In the genomic region with DNA sequence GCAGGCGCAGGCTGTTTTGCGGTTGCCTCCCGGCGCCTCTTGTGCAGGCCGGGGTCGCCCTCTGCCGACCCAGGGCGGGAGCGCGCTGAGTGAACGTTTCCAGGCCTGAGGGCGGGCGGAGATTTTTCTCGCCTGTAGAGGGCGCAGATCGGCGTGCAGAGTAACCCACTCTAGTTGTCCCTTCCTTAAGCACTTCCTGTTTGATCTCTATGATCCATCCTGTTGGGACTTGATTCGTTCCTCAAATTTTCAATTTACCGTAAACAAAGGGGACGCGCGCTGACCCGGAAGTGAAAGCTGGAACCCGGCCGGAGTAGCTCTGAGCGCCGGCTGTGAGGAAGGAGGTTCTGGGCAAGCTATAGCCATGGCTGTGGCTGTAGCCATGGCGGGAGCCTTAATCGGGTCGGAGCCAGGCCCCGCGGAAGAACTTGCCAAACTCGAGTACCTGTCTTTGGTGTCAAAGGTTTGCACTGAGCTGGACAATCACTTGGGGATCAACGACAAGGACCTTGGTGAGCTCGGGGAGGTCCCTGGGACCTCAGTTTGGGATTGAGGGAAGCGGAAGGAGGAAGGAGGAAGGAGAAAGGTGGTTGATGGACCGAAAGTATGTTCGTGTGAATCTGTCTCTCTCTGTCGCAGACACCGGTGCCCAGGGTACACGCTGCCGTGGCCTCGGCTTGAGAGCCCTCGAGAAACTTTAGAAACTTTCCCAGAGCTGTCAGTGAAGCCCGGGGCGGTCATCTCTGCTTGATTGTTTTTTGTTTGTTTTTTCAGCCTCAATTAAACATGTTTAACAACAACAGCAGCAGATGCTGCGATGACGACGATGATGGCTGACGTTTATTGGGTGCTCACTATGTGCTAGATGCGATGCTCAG, we compare ENCODE assay signal across 1 cellular context.
A peak's percentile ranks its signal among the peaks of the same experiment; 100 is the strongest.
TF ChIP-seq lines count a peak whose summit lies in the region.

DHX8 (plus strand) TSS at position 302 of the 878 bp plus-strand sequence; CDS start at position 365, 63 bp downstream.

TF ChIP-seq in K562, 482 proteins besides CTCF, POLR2A, EP300 and RAD21 (continued from another document and continues in another):
- TF ChIP-seq, protein P1, sequence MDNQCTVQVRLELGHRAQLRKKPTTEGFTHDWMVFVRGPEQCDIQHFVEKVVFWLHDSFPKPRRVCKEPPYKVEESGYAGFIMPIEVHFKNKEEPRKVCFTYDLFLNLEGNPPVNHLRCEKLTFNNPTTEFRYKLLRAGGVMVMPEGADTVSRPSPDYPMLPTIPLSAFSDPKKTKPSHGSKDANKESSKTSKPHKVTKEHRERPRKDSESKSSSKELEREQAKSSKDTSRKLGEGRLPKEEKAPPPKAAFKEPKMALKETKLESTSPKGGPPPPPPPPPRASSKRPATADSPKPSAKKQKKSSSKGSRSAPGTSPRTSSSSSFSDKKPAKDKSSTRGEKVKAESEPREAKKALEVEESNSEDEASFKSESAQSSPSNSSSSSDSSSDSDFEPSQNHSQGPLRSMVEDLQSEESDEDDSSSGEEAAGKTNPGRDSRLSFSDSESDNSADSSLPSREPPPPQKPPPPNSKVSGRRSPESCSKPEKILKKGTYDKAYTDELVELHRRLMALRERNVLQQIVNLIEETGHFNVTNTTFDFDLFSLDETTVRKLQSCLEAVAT (IDR thresholded peaks at IDR 0.05) = peak; percentile 66 to 87
- TF ChIP-seq CCAR2 (IDR thresholded peaks at IDR 0.05; ENCODE audit: low read depth, low read length) (0 out of 2 replicates have a peak, but pooled peaks have one; percentile 61), SMARCA4 (IDR thresholded peaks at IDR 0.05) (no peak), FOXJ2 (tag; IDR thresholded peaks at IDR 0.05) (peak; percentile 87), STAT5B (CRISPR knock-in tag; IDR thresholded peaks at IDR 0.05) (no peak), SAFB2 (IDR thresholded peaks at IDR 0.05; ENCODE audit: borderline replicate concordance, low read depth, low read length, severe bottlenecking) (no peak), PML (IDR thresholded peaks at IDR 0.05; ENCODE audit: low read length) (peak; percentile 81; the same call in 1 of the 2 replicates), SIN3A (IDR thresholded peaks at IDR 0.05; ENCODE audit: borderline replicate concordance in 2 of 2, control insufficient read depth in 1 of 2, low read depth in 2 of 2, low read length in 2 of 2) (peak; percentile 71 to 81; a peak in 2 of 4 replicates), BMI1 (IDR thresholded peaks at IDR 0.05; ENCODE audit: low read length) (0 out of 2 replicates have a peak, but pooled peaks have one; percentile 25), NR2C2 (CRISPR knock-in tag; IDR thresholded peaks at IDR 0.05) (peak; percentile 100), NR2C2 (tag; IDR thresholded peaks at IDR 0.05) (peak; percentile 100), SRSF7 (optimal IDR thresholded peaks at IDR 0.05; ENCODE audit: low read depth, low read length) (no peak), POLR2H (tag; IDR thresholded peaks at IDR 0.05; ENCODE audit: low read depth) (peak; percentile 82), KDM5B (IDR thresholded peaks at IDR 0.05; ENCODE audit: insufficient replicate concordance, low read depth, low read length) (peak; percentile 91), TCF3 (CRISPR knock-in tag; IDR thresholded peaks at IDR 0.05) (peak; percentile 45; the same call in 1 of the 2 replicates), ZHX1 (conservative IDR thresholded peaks at IDR 0.05; ENCODE audit: low read length) (no peak; the same call in 1 of the 2 replicates), SMAD3 (CRISPR knock-in tag; conservative IDR thresholded peaks at IDR 0.05) (no peak), SP2 (IDR thresholded peaks at IDR 0.05; ENCODE audit: extremely low read depth, low read depth, low read length, poor library complexity, severe bottlenecking) (peak; percentile 97), TEAD1 (CRISPR knock-in tag; IDR thresholded peaks at IDR 0.05) (peak; percentile 43 to 44; a peak in 2 of 4 replicates), SOX6 (IDR thresholded peaks at IDR 0.05) (peak; percentile 87), SREBF2 (CRISPR knock-in tag; IDR thresholded peaks at IDR 0.05) (no peak), PHF21A (IDR thresholded peaks at IDR 0.05; ENCODE audit: borderline replicate concordance, low read depth) (no peak), NR2C1 (IDR thresholded peaks at IDR 0.05) (peak; percentile 100), NR2C1 (tag; IDR thresholded peaks at IDR 0.05) (peak; percentile 99), TOE1 (IDR thresholded peaks at IDR 0.05; ENCODE audit: borderline replicate concordance) (peak; percentile 51), TOE1 (CRISPR knock-in tag; IDR thresholded peaks at IDR 0.05; ENCODE audit: borderline replicate concordance, low read depth) (no peak), NFIX (CRISPR knock-in tag; IDR thresholded peaks at IDR 0.05; ENCODE audit: low read depth) (no peak), TCF7 (IDR thresholded peaks at IDR 0.05; ENCODE audit: borderline replicate concordance) (peak; percentile 63; the same call in 1 of the 2 replicates), SMC3 (conservative IDR thresholded peaks at IDR 0.05; ENCODE audit: insufficient read depth, low read depth, low read length) (peak; percentile 100), ZNF12 (CRISPR knock-in tag; IDR thresholded peaks at IDR 0.05) (no peak), E2F3 (CRISPR knock-in tag; IDR thresholded peaks at IDR 0.05) (no peak), BRD9 (IDR thresholded peaks at IDR 0.05; ENCODE audit: low read depth, partially characterized antibody) (no peak), ZNF780A (CRISPR knock-in tag; IDR thresholded peaks at IDR 0.05) (no peak), ZNF197 (CRISPR knock-in tag; IDR thresholded peaks at IDR 0.05; ENCODE audit: low read depth) (peak; percentile 57; the same call in 1 of the 2 replicates), ZNF174 (CRISPR knock-in tag; IDR thresholded peaks at IDR 0.05) (0 out of 2 replicates have a peak, but pooled peaks have one; percentile 69), CEBPZ (IDR thresholded peaks at IDR 0.05; ENCODE audit: borderline replicate concordance, low read depth, low read length) (peak; percentile 35; the same call in 1 of the 2 replicates), IRF2 (CRISPR knock-in tag; IDR thresholded peaks at IDR 0.05) (no peak), ESRRA (IDR thresholded peaks at IDR 0.05; ENCODE audit: borderline replicate concordance, low read depth) (peak; percentile 91; the same call in 1 of the 2 replicates), DIDO1 (tag; IDR thresholded peaks at IDR 0.05; ENCODE audit: low read depth) (peak; percentile 70; the same call in 1 of the 2 replicates), CGGBP1 (CRISPR knock-in tag; IDR thresholded peaks at IDR 0.05) (no peak)
- TF ChIP-seq, protein P2, sequence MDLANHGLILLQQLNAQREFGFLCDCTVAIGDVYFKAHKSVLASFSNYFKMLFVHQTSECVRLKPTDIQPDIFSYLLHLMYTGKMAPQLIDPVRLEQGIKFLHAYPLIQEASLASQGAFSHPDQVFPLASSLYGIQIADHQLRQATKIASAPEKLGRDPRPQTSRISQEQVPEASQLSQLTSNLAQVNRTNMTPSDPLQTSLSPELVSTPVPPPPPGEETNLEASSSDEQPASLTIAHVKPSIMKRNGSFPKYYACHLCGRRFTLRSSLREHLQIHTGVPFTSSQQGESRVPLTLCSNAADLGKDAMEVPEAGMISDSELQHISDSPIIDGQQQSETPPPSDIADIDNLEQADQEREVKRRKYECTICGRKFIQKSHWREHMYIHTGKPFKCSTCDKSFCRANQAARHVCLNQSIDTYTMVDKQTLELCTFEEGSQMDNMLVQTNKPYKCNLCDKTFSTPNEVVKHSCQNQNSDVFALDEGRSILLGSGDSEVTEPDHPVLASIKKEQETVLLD (IDR thresholded peaks at IDR 0.05) = peak; percentile 76
- TF ChIP-seq, protein P3, sequence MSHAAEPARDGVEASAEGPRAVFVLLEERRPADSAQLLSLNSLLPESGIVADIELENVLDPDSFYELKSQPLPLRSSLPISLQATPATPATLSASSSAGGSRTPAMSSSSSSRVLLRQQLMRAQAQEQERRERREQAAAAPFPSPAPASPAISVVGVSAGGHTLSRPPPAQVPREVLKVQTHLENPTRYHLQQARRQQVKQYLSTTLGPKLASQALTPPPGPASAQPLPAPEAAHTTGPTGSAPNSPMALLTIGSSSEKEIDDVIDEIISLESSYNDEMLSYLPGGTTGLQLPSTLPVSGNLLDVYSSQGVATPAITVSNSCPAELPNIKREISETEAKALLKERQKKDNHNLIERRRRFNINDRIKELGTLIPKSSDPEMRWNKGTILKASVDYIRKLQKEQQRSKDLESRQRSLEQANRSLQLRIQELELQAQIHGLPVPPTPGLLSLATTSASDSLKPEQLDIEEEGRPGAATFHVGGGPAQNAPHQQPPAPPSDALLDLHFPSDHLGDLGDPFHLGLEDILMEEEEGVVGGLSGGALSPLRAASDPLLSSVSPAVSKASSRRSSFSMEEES (CRISPR knock-in tag; IDR thresholded peaks at IDR 0.05) = no peak
- TF ChIP-seq, protein P4, sequence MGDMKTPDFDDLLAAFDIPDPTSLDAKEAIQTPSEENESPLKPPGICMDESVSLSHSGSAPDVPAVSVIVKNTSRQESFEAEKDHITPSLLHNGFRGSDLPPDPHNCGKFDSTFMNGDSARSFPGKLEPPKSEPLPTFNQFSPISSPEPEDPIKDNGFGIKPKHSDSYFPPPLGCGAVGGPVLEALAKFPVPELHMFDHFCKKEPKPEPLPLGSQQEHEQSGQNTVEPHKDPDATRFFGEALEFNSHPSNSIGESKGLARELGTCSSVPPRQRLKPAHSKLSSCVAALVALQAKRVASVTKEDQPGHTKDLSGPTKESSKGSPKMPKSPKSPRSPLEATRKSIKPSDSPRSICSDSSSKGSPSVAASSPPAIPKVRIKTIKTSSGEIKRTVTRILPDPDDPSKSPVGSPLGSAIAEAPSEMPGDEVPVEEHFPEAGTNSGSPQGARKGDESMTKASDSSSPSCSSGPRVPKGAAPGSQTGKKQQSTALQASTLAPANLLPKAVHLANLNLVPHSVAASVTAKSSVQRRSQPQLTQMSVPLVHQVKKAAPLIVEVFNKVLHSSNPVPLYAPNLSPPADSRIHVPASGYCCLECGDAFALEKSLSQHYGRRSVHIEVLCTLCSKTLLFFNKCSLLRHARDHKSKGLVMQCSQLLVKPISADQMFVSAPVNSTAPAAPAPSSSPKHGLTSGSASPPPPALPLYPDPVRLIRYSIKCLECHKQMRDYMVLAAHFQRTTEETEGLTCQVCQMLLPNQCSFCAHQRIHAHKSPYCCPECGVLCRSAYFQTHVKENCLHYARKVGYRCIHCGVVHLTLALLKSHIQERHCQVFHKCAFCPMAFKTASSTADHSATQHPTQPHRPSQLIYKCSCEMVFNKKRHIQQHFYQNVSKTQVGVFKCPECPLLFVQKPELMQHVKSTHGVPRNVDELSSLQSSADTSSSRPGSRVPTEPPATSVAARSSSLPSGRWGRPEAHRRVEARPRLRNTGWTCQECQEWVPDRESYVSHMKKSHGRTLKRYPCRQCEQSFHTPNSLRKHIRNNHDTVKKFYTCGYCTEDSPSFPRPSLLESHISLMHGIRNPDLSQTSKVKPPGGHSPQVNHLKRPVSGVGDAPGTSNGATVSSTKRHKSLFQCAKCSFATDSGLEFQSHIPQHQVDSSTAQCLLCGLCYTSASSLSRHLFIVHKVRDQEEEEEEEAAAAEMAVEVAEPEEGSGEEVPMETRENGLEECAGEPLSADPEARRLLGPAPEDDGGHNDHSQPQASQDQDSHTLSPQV (IDR thresholded peaks at IDR 0.05) = peak; percentile 86
- TF ChIP-seq, protein P5, sequence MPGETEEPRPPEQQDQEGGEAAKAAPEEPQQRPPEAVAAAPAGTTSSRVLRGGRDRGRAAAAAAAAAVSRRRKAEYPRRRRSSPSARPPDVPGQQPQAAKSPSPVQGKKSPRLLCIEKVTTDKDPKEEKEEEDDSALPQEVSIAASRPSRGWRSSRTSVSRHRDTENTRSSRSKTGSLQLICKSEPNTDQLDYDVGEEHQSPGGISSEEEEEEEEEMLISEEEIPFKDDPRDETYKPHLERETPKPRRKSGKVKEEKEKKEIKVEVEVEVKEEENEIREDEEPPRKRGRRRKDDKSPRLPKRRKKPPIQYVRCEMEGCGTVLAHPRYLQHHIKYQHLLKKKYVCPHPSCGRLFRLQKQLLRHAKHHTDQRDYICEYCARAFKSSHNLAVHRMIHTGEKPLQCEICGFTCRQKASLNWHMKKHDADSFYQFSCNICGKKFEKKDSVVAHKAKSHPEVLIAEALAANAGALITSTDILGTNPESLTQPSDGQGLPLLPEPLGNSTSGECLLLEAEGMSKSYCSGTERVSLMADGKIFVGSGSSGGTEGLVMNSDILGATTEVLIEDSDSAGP (CRISPR knock-in tag; IDR thresholded peaks at IDR 0.05) = no peak
